16 cellular contexts compared by ENCODE assay signal in genomic region chr5:38370341-38371100, GRCh38.
A peak's percentile ranks its signal among the peaks of the same experiment; 100 is the strongest.
DNase-seq lines count a peak whose midpoint lies in the region; ATAC-seq and TF ChIP-seq lines count a peak whose summit lies in the region.
"Had no signal": no experiment of that assay in that cellular context is flagged by ENCODE, and none has a peak within 500 bp of the region (broad histone marks: within the 10 kb centered on the region; RNA-seq: fewer than 3 reads in every experiment).

No MANE protein-coding gene starts in this region.

- peak overlapping the region; percentile 53 for H3K27ac ChIP-seq in vagina
- H3K27ac ChIP-seq: 22Rv1, SJCRH30 had no signal

- no peaks in the 10 kb centered on the region for H3K36me3 ChIP-seq in vagina
- H3K36me3 ChIP-seq: SJCRH30 had no signal

- no peak for TF ChIP-seq POLR2A in vagina (IDR thresholded peaks at IDR 0.05)

- TF ChIP-seq CTCF in fibroblast of villous mesenchyme (IDR thresholded peaks at IDR 0.05; ENCODE audit: insufficient read depth, low read depth, low read length) (no peak), vagina (IDR thresholded peaks at IDR 0.05) (no peak)

- H3K4me1 ChIP-seq in vagina, result peaks cover 12% of the 10 kb centered on the region
- H3K4me1 ChIP-seq: SJCRH30 had no signal

- H3K4me3 ChIP-seq in fibroblast of villous mesenchyme (ENCODE audit: low read depth, low read length) (no peak overlapping the region), vagina (no peak overlapping the region)
- H3K4me3 ChIP-seq: SJCRH30 had no signal

- no peaks in the 10 kb centered on the region for H3K9me3 ChIP-seq in vagina
- H3K9me3 ChIP-seq: SJCRH30 had no signal

- H3K27me3 ChIP-seq in vagina, result no peaks in the 10 kb centered on the region
- H3K27me3 ChIP-seq: SJCRH30 had no signal

- intact Hi-C loops in Right ventricle myocardium inferior (cut with DNase I), result loop anchor here (5.0 kb wide), 1 partner anchor 108 kb away; no protein-coding TSS in a partner anchor
- intact Hi-C loops in cardiac septum (cut with DNase I), result no loop called here
- intact Hi-C loops in vagina (cut with DNase I), result no loop called here

- ATAC-seq in Right ventricle myocardium inferior (peak; percentile 72), HG02840 (IDR thresholded peaks at IDR 0.05; ENCODE audit: low FRiP score, unreplicated experiment) (no peak)

- DNase-seq in Right ventricle myocardium inferior (ENCODE audit: missing footprints), result no peak
- DNase-seq in cardiac septum (ENCODE audit: low spot score), result no peak
- DNase-seq in fibroblast of villous mesenchyme (ENCODE audit: low read depth), result peak; percentile 94
- DNase-seq in myocyte (ENCODE audit: low read depth), result peak; percentile 33
- DNase-seq in vagina (ENCODE audit: extremely low spot score in 2 of 2), result no peak
- DNase-seq in HPDE6-E6E7 (ENCODE audit: extremely low spot score), result no peak
- DNase-seq in DMS79 (lab: John Stamatoyannopoulos, UW), result no peak
- DNase-seq: CD4-positive, CD25-positive, alpha-beta regulatory T cell; HFFc6; NCI-H1930; NCI-H748 treated with DMSO at 0.1 percent for 48 hours; OCI-M1; RPMI8226; SJCRH30 had no signal

Comparison
In these comparisons a context has a peak if more than half of its experiments do, and no peak if none do; other contexts are left out.
1. DNase-seq: peak in fibroblast of villous mesenchyme (single experiment) and myocyte (single experiment); none in Right ventricle myocardium inferior (single experiment), cardiac septum (single experiment), vagina (0 of 2), HPDE6-E6E7 (single experiment) and DMS79 (single experiment).